In the genomic region with DNA sequence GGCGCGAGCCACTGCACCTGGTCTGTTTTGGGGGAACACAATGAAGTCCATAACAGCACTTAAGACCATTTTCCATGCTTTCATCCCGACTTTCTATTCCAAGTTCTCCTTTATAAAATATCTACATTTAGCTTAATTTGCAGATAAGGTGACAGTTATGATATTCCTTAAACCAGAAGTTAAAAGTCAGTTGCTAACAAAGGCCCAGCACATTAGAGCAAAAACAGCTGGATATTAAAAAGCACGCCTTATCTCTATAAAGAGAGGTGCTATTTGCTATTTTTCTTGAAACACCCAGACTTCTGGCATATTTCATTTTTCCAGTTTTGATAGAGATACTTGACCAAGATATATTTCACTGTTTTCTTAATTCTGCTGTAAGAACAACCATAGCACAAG, we compare ENCODE assay signal across 18 cellular contexts. TPM values are rescaled to one million over a fixed set of nuclear protein-coding genes. Genes with fewer than 3 reads are reported as not detected.
DNase-seq lines count a peak whose midpoint lies in the region; ATAC-seq, FAIRE-seq and TF ChIP-seq lines count a peak whose summit lies in the region.
"Had no signal": no experiment of that assay in that cellular context is flagged by ENCODE, and none has a peak within 500 bp of the region (broad histone marks: within the 10 kb centered on the region; RNA-seq: fewer than 3 reads in every experiment).

No MANE protein-coding gene starts in this region.

- no peak for ATAC-seq in upper lobe of right lung
- ATAC-seq: left lobe of liver, T-helper 17 cell had no signal

- H3K9ac ChIP-seq in astrocyte (ENCODE audit: low read length) = peak overlapping the region; percentile 93

- no peaks in the 10 kb centered on the region; the same call in 1 of the 2 replicates for H3K9me3 ChIP-seq in MG63
- H3K9me3 ChIP-seq in astrocyte (ENCODE audit: insufficient read depth, low read depth, low read length) = no peaks in the 10 kb centered on the region
- H3K9me3 ChIP-seq in neutrophil = no peaks in the 10 kb centered on the region
- H3K9me3 ChIP-seq in upper lobe of right lung = no peaks in the 10 kb centered on the region
- H3K9me3 ChIP-seq: stomach, uterus had no signal

- no peaks in the 10 kb centered on the region for H3K9me3 Mint-ChIP-seq in activated naive CD8-positive, alpha-beta T cell (ENCODE audit: low read depth)
- no peaks in the 10 kb centered on the region for H3K9me3 Mint-ChIP-seq in activated naive CD8-positive, alpha-beta T cell treated with anti-CD3 and anti-CD28 coated beads for 36 hours
- no peaks in the 10 kb centered on the region for H3K9me3 Mint-ChIP-seq in astrocyte (ENCODE audit: unreplicated experiment)

- peak overlapping the region; percentile 96 for H3K4me2 ChIP-seq in astrocyte (ENCODE audit: low read length)

- no peaks in the 10 kb centered on the region for H3K79me2 ChIP-seq in astrocyte (ENCODE audit: insufficient read depth, low read length)

- intact Hi-C loops in upper lobe of right lung (cut with DNase I) = loop anchor here (10.0 kb wide), 1 partner anchor 122 kb away; no protein-coding TSS in a partner anchor

- H3K27me3 Mint-ChIP-seq in activated naive CD8-positive, alpha-beta T cell = no peaks in the 10 kb centered on the region
- H3K27me3 Mint-ChIP-seq in activated naive CD8-positive, alpha-beta T cell treated with anti-CD3 and anti-CD28 coated beads for 36 hours = peaks cover 9% of the 10 kb centered on the region
- H3K27me3 Mint-ChIP-seq in astrocyte (ENCODE audit: low read depth, unreplicated experiment) = no peaks in the 10 kb centered on the region
- H3K27me3 Mint-ChIP-seq: T-helper 17 cell had no signal

- no peak overlapping the region for H3K27ac Mint-ChIP-seq in activated naive CD8-positive, alpha-beta T cell
- no peak overlapping the region for H3K27ac Mint-ChIP-seq in activated naive CD8-positive, alpha-beta T cell treated with anti-CD3 and anti-CD28 coated beads for 36 hours
- H3K27ac Mint-ChIP-seq in astrocyte (ENCODE audit: unreplicated experiment) = no peak overlapping the region
- H3K27ac Mint-ChIP-seq: T-helper 17 cell had no signal

- FAIRE-seq in astrocyte (lab: Jason Lieb, UNC) = no peak
- FAIRE-seq: bronchial epithelial cell had no signal

- no peak overlapping the region for H2AFZ ChIP-seq in astrocyte (ENCODE audit: low read depth, low read length)

- H3K27me3 ChIP-seq in MG63 = no peaks in the 10 kb centered on the region
- H3K27me3 ChIP-seq in astrocyte (ENCODE audit: insufficient read depth, low read length) = no peaks in the 10 kb centered on the region
- H3K27me3 ChIP-seq in neutrophil = no peaks in the 10 kb centered on the region
- H3K27me3 ChIP-seq in upper lobe of right lung = peaks cover 7% of the 10 kb centered on the region

- H3K4me1 Mint-ChIP-seq in activated naive CD8-positive, alpha-beta T cell (ENCODE audit: low read depth) = peaks cover 17% of the 10 kb centered on the region
- H3K4me1 Mint-ChIP-seq in activated naive CD8-positive, alpha-beta T cell treated with anti-CD3 and anti-CD28 coated beads for 36 hours = peaks cover 28% of the 10 kb centered on the region
- peaks cover 4% of the 10 kb centered on the region for H3K4me1 Mint-ChIP-seq in astrocyte (ENCODE audit: low read depth, unreplicated experiment)

- peak overlapping the region; percentile 66 for H3K4me3 Mint-ChIP-seq in activated naive CD8-positive, alpha-beta T cell
- H3K4me3 Mint-ChIP-seq in activated naive CD8-positive, alpha-beta T cell treated with anti-CD3 and anti-CD28 coated beads for 36 hours = no peak overlapping the region
- H3K4me3 Mint-ChIP-seq in astrocyte (ENCODE audit: unreplicated experiment) = no peak overlapping the region
- H3K4me3 Mint-ChIP-seq: T-helper 17 cell had no signal

- H3K27ac ChIP-seq in astrocyte (ENCODE audit: low read depth, low read length) (no peak overlapping the region), neutrophil (peak overlapping the region; percentile 73), upper lobe of right lung (no peak overlapping the region)

- no peak for DNase-seq in activated naive CD8-positive, alpha-beta T cell treated with anti-CD3 and anti-CD28 coated beads for 36 hours
- DNase-seq in MG63 (no peak), astrocyte (ENCODE audit: low read depth) (no peak), hypothalamus (lab: John Stamatoyannopoulos, UW) (no peak), upper lobe of right lung (no peak), NCI-H1930 (lab: John Stamatoyannopoulos, UW) (no peak)
- DNase-seq: activated CD8-positive, alpha-beta memory T cell treated with anti-CD3 and anti-CD28 coated beads, Interleukin-2, amount 50 U/mL, for 48 hours; activated naive CD4-positive, alpha-beta T cell treated with Interleukin-2 at 50 U/mL for 16 hours; NCI-H187; NCI-H526 treated with DMSO at 0.1 percent for 48 hours; RPMI8226; stomach; T-helper 17 cell; uterus had no signal

- H3K4me1 ChIP-seq in astrocyte (ENCODE audit: insufficient read depth, low read length) = peaks cover 3% of the 10 kb centered on the region
- peaks cover 40 to 47% of the 10 kb centered on the region in 2 experiments for H3K4me1 ChIP-seq in neutrophil (ENCODE audit: control insufficient read depth in 1 of 2, insufficient read depth in 1 of 2, low read depth in 1 of 2, low read length in 1 of 2)
- peaks cover 23% of the 10 kb centered on the region for H3K4me1 ChIP-seq in upper lobe of right lung

- H3K36me3 ChIP-seq in MG63 (peaks cover 7% of the 10 kb centered on the region), astrocyte (ENCODE audit: insufficient read depth, low read length) (no peaks in the 10 kb centered on the region), neutrophil (no peaks in the 10 kb centered on the region), upper lobe of right lung (no peaks in the 10 kb centered on the region)
- H3K36me3 ChIP-seq: stomach, uterus had no signal

- no peaks in the 10 kb centered on the region for H3K36me3 Mint-ChIP-seq in activated naive CD8-positive, alpha-beta T cell
- H3K36me3 Mint-ChIP-seq in activated naive CD8-positive, alpha-beta T cell treated with anti-CD3 and anti-CD28 coated beads for 36 hours = peaks cover 10% of the 10 kb centered on the region
- H3K36me3 Mint-ChIP-seq in astrocyte (ENCODE audit: low read depth, unreplicated experiment) = no peaks in the 10 kb centered on the region

- TF ChIP-seq CTCF in astrocyte (IDR thresholded peaks at IDR 0.05; ENCODE audit: insufficient read depth, low read depth, low read length) (no peak), neutrophil (IDR thresholded peaks at IDR 0.05) (no peak), upper lobe of right lung (IDR thresholded peaks at IDR 0.05) (no peak)

- H3K4me3 ChIP-seq in MG63 (peak overlapping the region; percentile 85; the same call in 1 of the 2 replicates), astrocyte (ENCODE audit: insufficient read depth, low read depth, low read length) (no peak overlapping the region), neutrophil (ENCODE audit: low read depth in 1 of 2, low read length in 1 of 2) (peak overlapping the region in 1 of 2 experiments; percentile 63), upper lobe of right lung (no peak overlapping the region)
- H3K4me3 ChIP-seq: uterus had no signal

- H4K20me1 ChIP-seq in astrocyte (ENCODE audit: insufficient read depth, low read length) = no peaks in the 10 kb centered on the region

RNA-seq across cellular contexts. Expression of gene OR2B2, which starts 15.8 kb away (rescaled TPM):
- not detected for total RNA-seq in activated naive CD8-positive, alpha-beta T cell treated with anti-CD3 and anti-CD28 coated beads for 36 hours
- not detected in 2 replicates for total RNA-seq in MG63 (2014; rRNA removed; shearing (Covaris generic); ENCODE audit: low replicate concordance)
- total RNA-seq in astrocyte = not detected in 2 replicates
- total RNA-seq in upper lobe of right lung = not detected
- total RNA-seq: bronchial epithelial cell, left lobe of liver, stomach, T-helper 17 cell, uterus had no signal
